Comparison of ENCODE assay signal across 8 cellular contexts in the genomic region with DNA sequence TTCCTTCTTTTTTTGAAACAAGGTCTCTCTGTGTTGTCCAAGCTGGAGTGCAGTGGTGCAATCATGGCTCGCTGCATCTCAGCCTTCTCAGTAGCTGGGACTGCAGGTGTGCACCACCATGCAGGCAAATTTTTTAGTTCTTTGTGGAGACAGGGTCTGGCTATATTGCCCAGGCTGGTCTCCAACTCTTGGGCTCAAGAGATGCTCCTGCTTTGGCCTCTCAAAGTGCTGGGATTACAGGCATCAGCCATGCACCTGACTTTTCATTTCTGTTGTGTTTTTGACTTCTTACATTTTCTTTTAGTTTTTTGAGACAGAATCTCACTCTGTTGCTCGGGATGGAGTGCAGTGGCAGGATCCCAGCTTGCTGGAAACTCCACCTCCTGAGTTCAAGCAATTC. TPM values are rescaled to one million over a fixed set of nuclear protein-coding genes. Genes with fewer than 3 reads are reported as not detected.
"Had no signal": no experiment of that assay in that cellular context is flagged by ENCODE, and none has a peak within 500 bp of the region (broad histone marks: within the 10 kb centered on the region; RNA-seq: fewer than 3 reads in every experiment).

No MANE protein-coding gene starts in this region.

RNA-seq across cellular contexts. Expression of gene CCDC74A, which starts 2.4 kb away (rescaled TPM):
- total RNA-seq: SJCRH30 had no signal

RNA-seq across cellular contexts. Expression of gene TUBA3D, which starts 49.3 kb away (rescaled TPM):
- total RNA-seq: activated CD8-positive, alpha-beta T cell treated with anti-CD3 and anti-CD28 coated beads for 36 hours; activated naive CD8-positive, alpha-beta T cell treated with anti-CD3 and anti-CD28 coated beads for 36 hours; ascending aorta; NCI-H460; RPMI7951; SJCRH30; T-helper 1 cell treated with Interleukin-12 subunit alpha and Interleukin-12 subunit beta and Interleukin-4 antibody, amounts not matched to agents 30 ng/mL and 1 ng/mL, for 36 hours; T-helper 2 cell treated with Interferon-gamma antibody and Interleukin-4, amounts not matched to agents 100 ng/mL and 5 ng/mL, for 36 hours had no signal
